ENCODE assay signal across 8 cellular contexts in genomic region chr20:62368629-62369507, GRCh38. TPM values are rescaled to one million over a fixed set of nuclear protein-coding genes. Genes with fewer than 3 reads are reported as not detected.
DNase-seq lines count a peak whose midpoint lies in the region; ATAC-seq, FAIRE-seq and TF ChIP-seq lines count a peak whose summit lies in the region.

No MANE protein-coding gene starts in this region.

- H3K4me1 ChIP-seq in suprapubic skin: peaks cover 71% of the 10 kb centered on the region

- TF ChIP-seq CTCF in BJ (IDR thresholded peaks at IDR 0.05; ENCODE audit: insufficient read depth, low read depth, low read length) (peak; percentile 56), suprapubic skin (IDR thresholded peaks at IDR 0.05) (peak in 1 of 2 donors; percentile 30)

- CTCF ChIA-PET in BJ (lab: Yijun Ruan, JAX): interaction anchor here (0.6 to 5.8 kb wide), 12 partner anchors 9 to 84 kb away, joined by 3 to 55 read pairs (median 5); partner anchors contain the start of gene ADRM1

- ATAC-seq in HG02571 (IDR thresholded peaks at IDR 0.05; ENCODE audit: unreplicated experiment): no peak

- H3K4me3 ChIP-seq in BJ (ENCODE audit: low read depth, low read length) (no peak overlapping the region), suprapubic skin (peak overlapping the region; percentile 83)

- no peaks in the 10 kb centered on the region for H3K9me3 ChIP-seq in suprapubic skin

- no peaks in the 10 kb centered on the region for H3K36me3 ChIP-seq in BJ (ENCODE audit: control insufficient read depth, insufficient read depth, low read length)
- H3K36me3 ChIP-seq in suprapubic skin: no peaks in the 10 kb centered on the region

- POLR2A ChIA-PET in BJ (lab: Charles Lee): interaction anchor here (0.6 kb wide), 1 partner anchor 18 kb away, joined by 3 read pairs; no protein-coding TSS in a partner anchor

- no peak for TF ChIP-seq EP300 in suprapubic skin (IDR thresholded peaks at IDR 0.05)

- H3K27me3 ChIP-seq in BJ (ENCODE audit: control insufficient read depth, insufficient read depth, low read length): peaks cover 3% of the 10 kb centered on the region; the same call in 1 of the 2 replicates
- H3K27me3 ChIP-seq in suprapubic skin: peaks cover 20% of the 10 kb centered on the region

- FAIRE-seq in HTR-8/SVneo (lab: Jason Lieb, UNC): peak; percentile 98

- DNase-seq in BJ (ENCODE audit: low read depth) (no peak), HTR-8/SVneo (ENCODE audit: insufficient read length, low spot score) (peak; percentile 96), astrocyte of the hippocampus (ENCODE audit: low read depth, low spot score) (peak; percentile 82), islet precursor cell (peak; percentile 92), suprapubic skin (ENCODE audit: low spot score in 2 of 2) (no peak), NCI-H2107 (lab: John Stamatoyannopoulos, UW) (no peak), germinal center (ENCODE audit: low spot score) (no peak)

- no peak overlapping the region for H3K27ac ChIP-seq in suprapubic skin

- WGBS in suprapubic skin: 3% methylated on average over 6 of the region's 26 CpGs

- no peak for TF ChIP-seq POLR2A in suprapubic skin (IDR thresholded peaks at IDR 0.05)

RNA-seq across cellular contexts. Expression of gene LAMA5, which starts 1.8 kb away (rescaled TPM):
- polyA plus RNA-seq in BJ (2011; rRNA removed): 0.82 and 1.1 TPM in 2 replicates
- polyA minus RNA-seq in BJ (2011; rRNA and poly(A)+ RNA removed): 0.72 and 2.9 TPM in 2 replicates
- 100 to 1,000 TPM; 200 to 623 (median 316) TPM for total RNA-seq in suprapubic skin

RNA-seq across cellular contexts. Expression of gene RPS21, which starts 18.0 kb away (rescaled TPM):
- 3,553 and 3,818 TPM in 2 replicates for polyA plus RNA-seq in BJ (2011; rRNA removed)
- polyA minus RNA-seq in BJ (2011; rRNA and poly(A)+ RNA removed): 619 and 903 TPM in 2 replicates
- total RNA-seq in suprapubic skin: 1,000 to 10,000 TPM; 1,604 to 3,217 (median 2,363) TPM

RNA-seq across cellular contexts. Expression of gene CABLES2, which starts 38.2 kb away (rescaled TPM):
- 3.6 and 4.8 TPM in 2 replicates for polyA plus RNA-seq in BJ (2011; rRNA removed)
- polyA minus RNA-seq in BJ (2011; rRNA and poly(A)+ RNA removed): 4.2 and 5.3 TPM in 2 replicates
- 1 to 10 TPM; 3.8 to 7.2 (median 4.5) TPM for total RNA-seq in suprapubic skin

RNA-seq across cellular contexts. Expression of gene RBBP8NL, which starts 58.5 kb away (rescaled TPM):
- polyA plus RNA-seq in BJ (2011; rRNA removed): not detected in 2 replicates
- polyA minus RNA-seq in BJ (2011; rRNA and poly(A)+ RNA removed): not detected in 2 replicates
- total RNA-seq in suprapubic skin: 1 to 10 TPM; 2.0 to 6.6 (median 3.9) TPM

Comparison
In these comparisons a context has a peak if more than half of its experiments do, and no peak if none do; other contexts are left out.
1. DNase-seq: peak in HTR-8/SVneo (single experiment), astrocyte of the hippocampus (single experiment) and islet precursor cell (single experiment); none in BJ (single experiment), suprapubic skin (0 of 2), NCI-H2107 (single experiment) and germinal center (single experiment).